ENCODE assay signal across 24 cellular contexts in the genomic region with DNA sequence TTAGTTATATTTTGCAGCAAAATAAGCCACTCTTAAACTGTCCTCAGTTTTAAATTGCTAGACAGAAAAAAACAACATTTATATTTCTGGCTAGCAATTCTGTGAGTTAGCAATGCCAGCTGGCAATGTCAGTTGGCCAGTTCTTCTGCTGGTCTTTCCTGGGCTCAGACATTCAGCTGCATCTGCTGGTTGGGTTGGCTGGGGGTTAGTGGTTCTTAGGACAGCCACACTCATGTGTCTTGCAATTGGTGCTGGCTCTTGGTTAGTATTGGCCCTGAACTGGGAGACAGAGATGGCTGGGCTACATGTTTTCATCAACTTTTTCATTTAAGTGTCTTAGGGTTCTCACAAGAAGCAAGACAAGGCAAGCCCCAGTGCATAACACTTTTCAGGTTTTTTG. TPM values are rescaled to one million over a fixed set of nuclear protein-coding genes. Genes with fewer than 3 reads are reported as not detected.
DNase-seq lines count a peak whose midpoint lies in the region; ATAC-seq, FAIRE-seq and TF ChIP-seq lines count a peak whose summit lies in the region.
"Had no signal": no experiment of that assay in that cellular context is flagged by ENCODE, and none has a peak within 500 bp of the region (broad histone marks: within the 10 kb centered on the region; RNA-seq: fewer than 3 reads in every experiment).

No MANE protein-coding gene starts in this region.

- no peaks in the 10 kb centered on the region for H3K36me3 ChIP-seq in right atrium auricular region
- H3K36me3 ChIP-seq: BE2C had no signal

- TF ChIP-seq CTCF in right atrium auricular region (IDR thresholded peaks at IDR 0.05), result no peak

- peaks cover 0 to 9% of the 10 kb centered on the region in 2 donors for H3K27me3 Mint-ChIP-seq in effector memory CD8-positive, alpha-beta T cell

- no peak for FAIRE-seq in HTR-8/SVneo (lab: Jason Lieb, UNC)
- FAIRE-seq: HepG2 had no signal

- no peaks in the 10 kb centered on the region for H3K4me1 Mint-ChIP-seq in effector memory CD8-positive, alpha-beta T cell (ENCODE audit: low read depth in 2 of 2)
- H3K4me1 Mint-ChIP-seq: CD14-positive monocyte; CD8-positive, alpha-beta memory T cell had no signal

- peak; percentile 54 for DNase-seq in Right ventricle myocardium superior
- DNase-seq in right atrium auricular region (ENCODE audit: low spot score), result no peak
- DNase-seq in left ventricle myocardium superior, result peak; percentile 35
- peak; percentile 79 for DNase-seq in posterior vena cava (ENCODE audit: low spot score)
- no peak for DNase-seq in effector memory CD8-positive, alpha-beta T cell
- DNase-seq in HTR-8/SVneo (ENCODE audit: insufficient read length, low spot score), result no peak
- DNase-seq: 8988T; ACHN; BE2C; Calu3; CD8-positive, alpha-beta memory T cell; DMS79 treated with DMSO at 0.1 percent for 48 hours; H9; Karpas-422; NCI-H1105; NCI-H1436 treated with DMSO at 0.1 percent for 48 hours; NCI-H2029; NCI-H526 treated with DMSO at 0.1 percent for 48 hours; RPMI8226; SHP77 treated with DMSO at 0.1 percent for 48 hours had no signal

- ATAC-seq in Right ventricle myocardium superior (ENCODE audit: poor library complexity) (peak; percentile 16), left ventricle myocardium superior (peak; percentile 21), GM21717 (IDR thresholded peaks at IDR 0.05; ENCODE audit: unreplicated experiment) (no peak)
- ATAC-seq in effector memory CD8-positive, alpha-beta T cell (replicated peaks), result no peak
- ATAC-seq: GM23338, HepG2 had no signal

- no peaks in the 10 kb centered on the region for H3K36me3 Mint-ChIP-seq in effector memory CD8-positive, alpha-beta T cell (ENCODE audit: insufficient read depth)
- H3K36me3 Mint-ChIP-seq: CD14-positive monocyte; CD8-positive, alpha-beta memory T cell had no signal

- peak overlapping the region in 1 of 2 donors; percentile 6 for H3K27ac ChIP-seq in right atrium auricular region

- peaks cover 0 to 21% of the 10 kb centered on the region in 2 donors for H3K4me1 ChIP-seq in right atrium auricular region

- no peaks in the 10 kb centered on the region for H3K9me3 ChIP-seq in right atrium auricular region
- H3K9me3 ChIP-seq: BE2C had no signal

- H3K4me3 Mint-ChIP-seq in effector memory CD8-positive, alpha-beta T cell, result no peak overlapping the region
- H3K4me3 Mint-ChIP-seq: CD14-positive monocyte; CD8-positive, alpha-beta memory T cell; GM23338; H9 had no signal

- H3K27me3 ChIP-seq in right atrium auricular region, result no peaks in the 10 kb centered on the region
- H3K27me3 ChIP-seq: BE2C had no signal

- no peaks in the 10 kb centered on the region for H3K9me3 Mint-ChIP-seq in effector memory CD8-positive, alpha-beta T cell
- H3K9me3 Mint-ChIP-seq: CD14-positive monocyte, GM23338, H9 had no signal

- no peak overlapping the region for H3K4me3 ChIP-seq in right atrium auricular region
- H3K4me3 ChIP-seq: GM23338 had no signal

- intact Hi-C loops in Right ventricle myocardium superior (cut with DNase I), result no loop called here
- intact Hi-C loops in left ventricle myocardium superior (cut with micrococcal nuclease), result no loop called here
- intact Hi-C loops in posterior vena cava (cut with DNase I), result no loop called here

- H3K27ac Mint-ChIP-seq in effector memory CD8-positive, alpha-beta T cell, result no peak overlapping the region
- H3K27ac Mint-ChIP-seq: CD14-positive monocyte; CD8-positive, alpha-beta memory T cell; GM23338; H9 had no signal

RNA-seq across cellular contexts. Expression of a gene that starts 48.0 kb away (rescaled TPM):
- total RNA-seq in Right ventricle myocardium superior (979 TPM), right atrium auricular region (100 to 1,000 TPM; 598 to 841 TPM), left ventricle myocardium superior (1,169 TPM), posterior vena cava (100 to 1,000 TPM; 418 to 594 TPM)

Comparison
In these comparisons a context has a peak if more than half of its experiments do, and no peak if none do; other contexts are left out.
1. DNase-seq: peak in Right ventricle myocardium superior (single experiment), left ventricle myocardium superior (single experiment) and posterior vena cava (single experiment); none in right atrium auricular region (single experiment), effector memory CD8-positive, alpha-beta T cell (0 of 3) and HTR-8/SVneo (single experiment).
2. ATAC-seq: peak in Right ventricle myocardium superior (single experiment) and left ventricle myocardium superior (single experiment); none in effector memory CD8-positive, alpha-beta T cell (single experiment) and GM21717 (single experiment).